In the genomic region with DNA sequence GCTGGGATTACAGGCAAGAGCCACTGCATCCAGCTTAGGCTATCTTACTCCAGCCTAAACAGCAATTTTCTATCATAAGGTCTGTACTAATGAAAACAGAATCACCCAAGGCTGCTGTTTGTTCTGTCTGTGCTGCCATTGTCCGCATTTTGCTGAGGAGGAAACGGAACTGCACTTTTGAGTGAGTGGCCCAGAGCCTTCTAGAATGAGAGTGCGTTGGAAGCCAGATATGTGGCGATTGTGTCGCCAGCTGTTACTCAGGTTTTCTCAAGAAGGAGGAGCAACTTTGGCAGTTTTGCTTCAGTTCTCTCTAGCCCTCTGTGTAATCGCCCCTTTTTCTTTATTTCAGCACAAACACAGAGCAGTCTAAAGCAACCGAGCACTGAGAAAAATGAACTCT, we compare ENCODE assay signal across 14 cellular contexts.
"Had no signal": no experiment of that assay in that cellular context is flagged by ENCODE, and none has a peak within 500 bp of the region (broad histone marks: within the 10 kb centered on the region; RNA-seq: fewer than 3 reads in every experiment).

No MANE protein-coding gene starts in this region.

- H3K4me3 Mint-ChIP-seq: neural progenitor cell had no signal

- H3K36me3 Mint-ChIP-seq: neural progenitor cell had no signal

- H3K27ac Mint-ChIP-seq: neural progenitor cell had no signal

- H3K9me3 ChIP-seq: adrenal gland, ovary, sigmoid colon, suprapubic skin, upper lobe of left lung had no signal

- H3K27me3 ChIP-seq: hepatocyte, ovary, suprapubic skin, upper lobe of left lung had no signal

- H3K36me3 ChIP-seq: adrenal gland, neural progenitor cell, ovary, sigmoid colon had no signal

- H3K27ac ChIP-seq: adrenal gland, hepatocyte, neural progenitor cell, ovary, sigmoid colon, suprapubic skin had no signal

- H3K4me1 ChIP-seq: adrenal gland, sigmoid colon had no signal

- H3K4me3 ChIP-seq: adrenal gland, hepatocyte, neural progenitor cell, ovary, sigmoid colon had no signal

- DNase-seq: activated CD4-positive, CD25-positive, alpha-beta regulatory T cell treated with anti-CD3 and anti-CD28 coated beads, Interleukin-2, amount 50 U/mL, for 72 hours; adrenal gland; cortex of kidney; effector CD8-positive, alpha-beta T cell; kidney glomerular epithelial cell; ovary; sigmoid colon; stimulated activated CD4-positive, alpha-beta T cell treated with anti-CD3 and anti-CD28 coated beads, Interleukin-12 subunit alpha, Interleukin-12 subunit beta, amount 100 ng/mL, for 4 hours; stimulated activated CD4-positive, alpha-beta T cell treated with anti-CD3 and anti-CD28 coated beads, Interleukin-2, amount 100 ng/mL, for 48 hours; stimulated activated naive CD8-positive, alpha-beta T cell treated with anti-CD3 and anti-CD28 coated beads, Interleukin-15, Interleukin-2, amounts not matched to agents 100 U/mL and 50 U/mL, for 24 hours; upper lobe of left lung had no signal

- H3K9me3 Mint-ChIP-seq: neural progenitor cell had no signal

- H3K4me1 Mint-ChIP-seq: neural progenitor cell had no signal
